In the genomic region with DNA sequence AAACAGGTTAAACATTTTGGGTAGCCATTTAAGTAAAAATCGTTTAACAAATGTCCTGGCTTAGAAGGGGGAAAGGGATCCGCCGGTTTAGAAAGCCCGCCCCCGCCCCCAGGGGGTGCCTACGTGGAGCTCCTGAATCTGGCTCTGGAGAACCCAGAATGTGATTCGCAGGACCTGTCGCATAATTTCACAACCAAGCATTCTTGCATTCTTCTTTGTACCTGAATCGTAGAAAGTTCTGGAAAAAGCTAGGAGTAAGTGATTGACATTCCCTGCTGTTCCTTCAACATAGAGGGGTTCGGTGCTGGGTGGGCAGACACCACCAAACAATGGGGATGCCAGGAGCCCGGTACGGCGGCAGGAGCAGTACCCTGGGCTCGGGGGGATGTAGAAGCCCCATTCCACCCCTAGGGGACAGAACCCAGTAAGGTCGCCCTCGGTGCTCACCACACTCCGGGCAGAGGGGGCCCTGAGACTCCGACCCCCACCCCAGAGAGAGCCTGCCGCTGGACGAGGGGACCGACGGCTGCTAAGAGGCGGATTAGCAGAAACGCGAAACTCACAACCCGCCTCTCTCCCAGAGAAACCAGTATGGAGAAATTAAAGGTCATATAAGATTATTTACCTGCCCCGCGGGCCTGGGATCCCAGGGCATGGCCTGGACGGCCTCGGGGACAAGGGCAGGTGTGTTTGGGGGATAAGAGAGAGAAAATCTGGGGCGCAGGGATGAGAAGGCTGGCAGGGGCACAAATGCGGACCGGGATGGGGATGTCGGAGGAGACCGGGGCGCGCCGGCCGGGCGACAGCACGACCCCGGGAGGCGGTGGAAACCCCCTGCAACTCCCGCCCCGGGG, we compare ENCODE assay signal across 8 cellular contexts. TPM values are rescaled to one million over a fixed set of nuclear protein-coding genes. Genes with fewer than 3 reads are reported as not detected.
DNase-seq lines count a peak whose midpoint lies in the region; ATAC-seq and TF ChIP-seq lines count a peak whose summit lies in the region.

No MANE protein-coding gene starts in this region.

- no peaks in the 10 kb centered on the region for H3K36me3 ChIP-seq in CD8-positive, alpha-beta memory T cell (ENCODE audit: insufficient read depth, low read length)
- H3K36me3 ChIP-seq in liver (ENCODE audit: control insufficient read depth in 4 of 4, insufficient read depth in 3 of 4, low read depth in 1 of 4, low read length in 3 of 4) (no peaks in the 10 kb centered on the region), thymus (ENCODE audit: control insufficient read depth, insufficient read depth) (no peaks in the 10 kb centered on the region)

- no peaks in the 10 kb centered on the region for H3K9me3 Mint-ChIP-seq in CD8-positive, alpha-beta memory T cell

- no peaks in the 10 kb centered on the region for H3K36me3 Mint-ChIP-seq in CD8-positive, alpha-beta memory T cell

- no peak overlapping the region for H3K27ac Mint-ChIP-seq in CD8-positive, alpha-beta memory T cell

- H3K9me3 ChIP-seq in CD8-positive, alpha-beta memory T cell (ENCODE audit: low read length): no peaks in the 10 kb centered on the region
- H3K9me3 ChIP-seq in liver (ENCODE audit: control insufficient read depth in 4 of 4, low read length in 3 of 4): no peaks in the 10 kb centered on the region
- H3K9me3 ChIP-seq in thymus (ENCODE audit: control insufficient read depth): no peaks in the 10 kb centered on the region

- peaks cover 6% of the 10 kb centered on the region for H3K4me1 ChIP-seq in CD8-positive, alpha-beta memory T cell (ENCODE audit: insufficient read depth, low read length)
- H3K4me1 ChIP-seq in liver (ENCODE audit: control insufficient read depth in 4 of 4, insufficient read depth in 4 of 4, low read length in 3 of 4) (peaks cover 0 to 14% (median 2%) of the 10 kb centered on the region in 4 donors), thymus (ENCODE audit: control insufficient read depth, insufficient read depth, low read length) (peaks cover 7% of the 10 kb centered on the region)

- peaks cover 12 to 22% (median 13%) of the 10 kb centered on the region in 3 donors for H3K4me1 Mint-ChIP-seq in CD8-positive, alpha-beta memory T cell

- ATAC-seq in GM18909 (IDR thresholded peaks at IDR 0.05; ENCODE audit: poor library complexity, unreplicated experiment) (peak; percentile 49), HG03066 (IDR thresholded peaks at IDR 0.05; ENCODE audit: low read depth, unreplicated experiment) (peak; percentile 34)

- POLR2A ChIA-PET in CD8-positive, alpha-beta memory T cell (lab: Charles Lee): no interaction called here

- no peak overlapping the region for H3K27ac ChIP-seq in CD8-positive, alpha-beta memory T cell (ENCODE audit: low read depth, low read length)
- peak overlapping the region; percentile 85 to 86 for H3K27ac ChIP-seq in liver (ENCODE audit: low read depth in 1 of 2, low read length in 2 of 2)
- H3K27ac ChIP-seq in thymus (ENCODE audit: low read depth): peak overlapping the region; percentile 78

- H3K4me3 Mint-ChIP-seq in CD8-positive, alpha-beta memory T cell: peak overlapping the region; percentile 84 to 93 (median 87)

- peak in 1 of 2 donors; percentile 4 for TF ChIP-seq RAD21 in liver (IDR thresholded peaks at IDR 0.05)

- peak overlapping the region; percentile 60 for H3K4me3 ChIP-seq in CD8-positive, alpha-beta memory T cell (ENCODE audit: low read length)
- peak overlapping the region; percentile 79 to 90 (median 90) for H3K4me3 ChIP-seq in liver (ENCODE audit: low read depth in 1 of 3, low read length in 3 of 3)
- H3K4me3 ChIP-seq in thymus (ENCODE audit: low read length): peak overlapping the region; percentile 66

- peaks cover 20% of the 10 kb centered on the region for H3K27me3 ChIP-seq in CD8-positive, alpha-beta memory T cell (ENCODE audit: insufficient read depth, low read length, poor library complexity, severe bottlenecking)
- H3K27me3 ChIP-seq in liver (ENCODE audit: control insufficient read depth in 4 of 4, insufficient read depth in 4 of 4, low read length in 3 of 4) (no peaks in the 10 kb centered on the region), thymus (ENCODE audit: control insufficient read depth, insufficient read depth) (peaks cover 17% of the 10 kb centered on the region)

- peak overlapping the region; percentile 49 to 92 for H3K9ac ChIP-seq in liver (ENCODE audit: low read depth in 1 of 2, low read length in 2 of 2)

- peaks cover 40 to 78% of the 10 kb centered on the region in 2 donors for H3K27me3 Mint-ChIP-seq in CD8-positive, alpha-beta memory T cell

- under 1% methylated on average over 45 of the region's 45 CpGs for WGBS in liver
- WGBS in thymus: 1% methylated on average over 45 of the region's 45 CpGs

- DNase-seq in CD8-positive, alpha-beta memory T cell: peak in 1 of 5 donors; percentile 18
- DNase-seq in cerebellar cortex (ENCODE audit: low spot score): peak; percentile 18
- no peak for DNase-seq in occipital lobe (lab: John Stamatoyannopoulos, UW)

- no peak for TF ChIP-seq CTCF in liver (IDR thresholded peaks at IDR 0.05; ENCODE audit: low read depth, low read length, missing input control)

- CTCF ChIA-PET in CD8-positive, alpha-beta memory T cell (lab: Charles Lee): no interaction called here

TF ChIP-seq in PFSK-1, 5 proteins besides CTCF, POLR2A, EP300 and RAD21:
- TF ChIP-seq, protein P1, sequence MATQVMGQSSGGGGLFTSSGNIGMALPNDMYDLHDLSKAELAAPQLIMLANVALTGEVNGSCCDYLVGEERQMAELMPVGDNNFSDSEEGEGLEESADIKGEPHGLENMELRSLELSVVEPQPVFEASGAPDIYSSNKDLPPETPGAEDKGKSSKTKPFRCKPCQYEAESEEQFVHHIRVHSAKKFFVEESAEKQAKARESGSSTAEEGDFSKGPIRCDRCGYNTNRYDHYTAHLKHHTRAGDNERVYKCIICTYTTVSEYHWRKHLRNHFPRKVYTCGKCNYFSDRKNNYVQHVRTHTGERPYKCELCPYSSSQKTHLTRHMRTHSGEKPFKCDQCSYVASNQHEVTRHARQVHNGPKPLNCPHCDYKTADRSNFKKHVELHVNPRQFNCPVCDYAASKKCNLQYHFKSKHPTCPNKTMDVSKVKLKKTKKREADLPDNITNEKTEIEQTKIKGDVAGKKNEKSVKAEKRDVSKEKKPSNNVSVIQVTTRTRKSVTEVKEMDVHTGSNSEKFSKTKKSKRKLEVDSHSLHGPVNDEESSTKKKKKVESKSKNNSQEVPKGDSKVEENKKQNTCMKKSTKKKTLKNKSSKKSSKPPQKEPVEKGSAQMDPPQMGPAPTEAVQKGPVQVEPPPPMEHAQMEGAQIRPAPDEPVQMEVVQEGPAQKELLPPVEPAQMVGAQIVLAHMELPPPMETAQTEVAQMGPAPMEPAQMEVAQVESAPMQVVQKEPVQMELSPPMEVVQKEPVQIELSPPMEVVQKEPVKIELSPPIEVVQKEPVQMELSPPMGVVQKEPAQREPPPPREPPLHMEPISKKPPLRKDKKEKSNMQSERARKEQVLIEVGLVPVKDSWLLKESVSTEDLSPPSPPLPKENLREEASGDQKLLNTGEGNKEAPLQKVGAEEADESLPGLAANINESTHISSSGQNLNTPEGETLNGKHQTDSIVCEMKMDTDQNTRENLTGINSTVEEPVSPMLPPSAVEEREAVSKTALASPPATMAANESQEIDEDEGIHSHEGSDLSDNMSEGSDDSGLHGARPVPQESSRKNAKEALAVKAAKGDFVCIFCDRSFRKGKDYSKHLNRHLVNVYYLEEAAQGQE (IDR thresholded peaks at IDR 0.05; ENCODE audit: insufficient read depth in 1 of 2, low read depth in 2 of 2, low read length in 2 of 2): no peak
- TF ChIP-seq FOXP2 (optimal IDR thresholded peaks at IDR 0.05; ENCODE audit: borderline replicate concordance, extremely low read depth, extremely low read length, insufficient read depth) (peak; percentile 23), TAF1 (IDR thresholded peaks at IDR 0.05; ENCODE audit: borderline replicate concordance, insufficient read depth, low read length) (no peak), SIN3A (IDR thresholded peaks at IDR 0.05; ENCODE audit: borderline replicate concordance, insufficient read depth, low read length) (no peak)
TF ChIP-seq in PFSK-1: peak in this region for 1.

TF ChIP-seq in liver, 16 proteins besides CTCF, POLR2A, EP300 and RAD21 (continues in another document):
- TF ChIP-seq, protein P2, sequence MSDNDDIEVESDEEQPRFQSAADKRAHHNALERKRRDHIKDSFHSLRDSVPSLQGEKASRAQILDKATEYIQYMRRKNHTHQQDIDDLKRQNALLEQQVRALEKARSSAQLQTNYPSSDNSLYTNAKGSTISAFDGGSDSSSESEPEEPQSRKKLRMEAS (IDR thresholded peaks at IDR 0.05): no peak
- TF ChIP-seq HNF4A (conservative IDR thresholded peaks at IDR 0.05) (no peak), SP1 (IDR thresholded peaks at IDR 0.05) (no peak), FOXA2 (IDR thresholded peaks at IDR 0.05) (no peak), GABPA (IDR thresholded peaks at IDR 0.05 in 1 of 2, conservative IDR thresholded peaks at IDR 0.05 in 1 of 2) (no peak), FOXA1 (IDR thresholded peaks at IDR 0.05) (no peak)
- TF ChIP-seq, protein P1 (IDR thresholded peaks at IDR 0.05): peak; percentile 36

RNA-seq across cellular contexts. Expression of a gene that starts 0.5 kb away (rescaled TPM):
- total RNA-seq in CD8-positive, alpha-beta memory T cell: under 1 TPM; 0.33 to 0.77 TPM
- polyA plus RNA-seq in CD8-positive, alpha-beta memory T cell: 0.24 TPM
- 4.1 TPM for polyA plus RNA-seq in PFSK-1 (2012; ENCODE audit: insufficient read length, low read depth)
- 10 to 100 TPM in 1 of 2 donors, 1 to 10 TPM in 1; 3.7 to 27.8 TPM for total RNA-seq in liver
- 10 to 100 TPM; 24.6 to 38.0 TPM for polyA plus RNA-seq in liver
- 91.8 TPM for polyA plus RNA-seq in thymus
- 149 TPM for total RNA-seq in occipital lobe
